ENCODE assay signal across 12 cellular contexts in the genomic region with DNA sequence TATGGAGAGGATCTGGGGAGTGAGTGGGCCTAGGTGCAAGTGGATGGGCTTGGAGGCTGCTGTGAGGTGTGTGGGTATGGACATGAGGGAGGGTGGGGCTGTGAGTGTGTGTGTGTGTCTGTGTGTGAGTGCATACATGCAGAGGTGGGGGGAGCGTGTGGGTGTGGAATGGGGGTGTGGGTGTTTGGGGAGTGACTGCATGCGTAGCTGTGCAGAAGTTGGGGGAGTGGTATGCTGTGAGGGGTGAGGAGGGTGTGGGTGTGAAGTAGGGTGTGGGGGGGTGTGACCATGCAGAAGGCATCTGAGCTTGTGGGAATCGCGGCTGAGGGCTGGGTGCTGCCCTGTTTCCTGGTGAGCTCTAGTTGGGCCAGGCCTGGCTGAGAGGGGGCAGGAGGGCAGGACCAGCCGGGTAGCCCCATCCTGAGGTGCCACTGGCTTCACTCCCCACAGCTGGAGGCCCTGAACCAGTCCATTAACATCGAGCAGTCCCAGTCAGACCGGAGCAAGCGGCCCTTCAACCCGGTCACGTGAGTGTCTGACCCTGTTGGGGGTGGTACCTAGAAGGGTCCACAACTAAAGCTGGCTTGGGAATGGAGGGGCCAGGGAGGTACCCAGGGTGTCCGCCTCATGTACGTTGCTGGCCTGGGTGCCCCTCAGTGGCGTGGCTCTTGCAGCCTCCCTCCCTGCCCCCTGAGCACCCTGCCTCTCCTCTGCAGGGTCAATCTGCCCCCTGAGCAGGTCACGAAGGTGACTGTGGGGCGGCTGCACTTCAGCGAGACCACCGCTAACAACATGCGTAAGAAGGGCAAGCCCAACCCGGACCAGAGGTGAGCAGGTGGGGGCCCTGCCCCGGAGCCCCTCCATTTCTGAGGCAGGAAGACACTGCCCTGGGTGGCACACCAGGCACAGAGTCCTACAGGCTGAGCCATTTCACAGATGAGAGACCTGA. TPM values are rescaled to one million over a fixed set of nuclear protein-coding genes. Genes with fewer than 3 reads are reported as not detected.
A peak's percentile ranks its signal among the peaks of the same experiment; 100 is the strongest.
DNase-seq lines count a peak whose midpoint lies in the region; ATAC-seq lines count a peak whose summit lies in the region.
"Had no signal": no experiment of that assay in that cellular context is flagged by ENCODE, and none has a peak within 500 bp of the region (broad histone marks: within the 10 kb centered on the region; RNA-seq: fewer than 3 reads in every experiment).

No MANE protein-coding gene starts in this region.

- no peak overlapping the region for H2BK5ac ChIP-seq in mesenchymal stem cell (ENCODE audit: low read depth, low read length, poor library complexity, severe bottlenecking)

- H3K36me3 Mint-ChIP-seq in activated naive CD8-positive, alpha-beta T cell treated with anti-CD3 and anti-CD28 coated beads, Interleukin-2, amount 10 ng/mL, durations not matched to agents 7 days and 5 days = no peaks in the 10 kb centered on the region
- no peaks in the 10 kb centered on the region for H3K36me3 Mint-ChIP-seq in activated naive CD8-positive, alpha-beta T cell treated with anti-CD3 and anti-CD28 coated beads for 36 hours
- H3K36me3 Mint-ChIP-seq in stimulated activated naive B cell treated with anti-CD40 and anti-IgM and Interleukin-4, amounts not matched to agents 10 μg/mL and 1 μg/mL and 100 μg/mL, for 72 hours = peaks cover 2 to 9% of the 10 kb centered on the region in 2 donors

- H2BK15ac ChIP-seq in mesenchymal stem cell (ENCODE audit: low read depth, poor library complexity, severe bottlenecking) = peak overlapping the region; percentile 92

- no peak overlapping the region for H3K4me3 Mint-ChIP-seq in activated naive CD8-positive, alpha-beta T cell treated with anti-CD3 and anti-CD28 coated beads, Interleukin-2, amount 10 ng/mL, durations not matched to agents 7 days and 5 days
- no peak overlapping the region for H3K4me3 Mint-ChIP-seq in activated naive CD8-positive, alpha-beta T cell treated with anti-CD3 and anti-CD28 coated beads for 36 hours
- H3K4me3 Mint-ChIP-seq in stimulated activated naive B cell treated with anti-CD40 and anti-IgM and Interleukin-4, amounts not matched to agents 10 μg/mL and 1 μg/mL and 100 μg/mL, for 72 hours = peak overlapping the region in 1 of 2 donors; percentile 1

- no peak for ATAC-seq in activated naive CD8-positive, alpha-beta T cell treated with anti-CD3 and anti-CD28 coated beads, Interleukin-2, amount 10 ng/mL, durations not matched to agents 7 days and 5 days (ENCODE audit: low read depth)
- no peak for ATAC-seq in stimulated activated naive B cell treated with anti-CD40 and anti-IgM and Interleukin-4, amounts not matched to agents 10 μg/mL and 1 μg/mL and 100 μg/mL, for 72 hours (replicated peaks)

- H2BK12ac ChIP-seq in mesenchymal stem cell (ENCODE audit: low read length in 2 of 2) = no peak overlapping the region

- H3K23ac ChIP-seq in mesenchymal stem cell (ENCODE audit: low read length in 2 of 2) = no peak overlapping the region

- H2AK5ac ChIP-seq in mesenchymal stem cell (ENCODE audit: low read length, severe bottlenecking) = no peak overlapping the region

- H2AFZ ChIP-seq in mesenchymal stem cell (ENCODE audit: low read depth, low read length) = no peak overlapping the region

- H3K4me1 Mint-ChIP-seq in activated naive CD8-positive, alpha-beta T cell treated with anti-CD3 and anti-CD28 coated beads, Interleukin-2, amount 10 ng/mL, durations not matched to agents 7 days and 5 days = peaks cover 15% of the 10 kb centered on the region
- H3K4me1 Mint-ChIP-seq in activated naive CD8-positive, alpha-beta T cell treated with anti-CD3 and anti-CD28 coated beads for 36 hours = peaks cover 8% of the 10 kb centered on the region
- H3K4me1 Mint-ChIP-seq in stimulated activated naive B cell treated with anti-CD40 and anti-IgM and Interleukin-4, amounts not matched to agents 10 μg/mL and 1 μg/mL and 100 μg/mL, for 72 hours = peaks cover 12 to 19% of the 10 kb centered on the region in 2 donors

- no peaks in the 10 kb centered on the region for H3K9me3 ChIP-seq in mesenchymal stem cell (ENCODE audit: control insufficient read depth, low read length)
- H3K9me3 ChIP-seq: psoas muscle had no signal

- H3K9me3 Mint-ChIP-seq in activated naive CD8-positive, alpha-beta T cell treated with anti-CD3 and anti-CD28 coated beads, Interleukin-2, amount 10 ng/mL, durations not matched to agents 7 days and 5 days = no peaks in the 10 kb centered on the region
- no peaks in the 10 kb centered on the region for H3K9me3 Mint-ChIP-seq in activated naive CD8-positive, alpha-beta T cell treated with anti-CD3 and anti-CD28 coated beads for 36 hours
- no peaks in the 10 kb centered on the region for H3K9me3 Mint-ChIP-seq in stimulated activated naive B cell treated with anti-CD40 and anti-IgM and Interleukin-4, amounts not matched to agents 10 μg/mL and 1 μg/mL and 100 μg/mL, for 72 hours
- H3K9me3 Mint-ChIP-seq: stimulated activated naive CD8-positive, alpha-beta T cell treated with anti-CD3 and anti-CD28 coated beads, Interleukin-15, amount 100 ng/mL, for 72 hours had no signal

- peaks cover 0 to 91% of the 10 kb centered on the region in 2 experiments for H3K36me3 ChIP-seq in mesenchymal stem cell (ENCODE audit: control insufficient read depth in 1 of 2, insufficient read depth in 2 of 2, low read depth in 1 of 2, low read length in 2 of 2)

- H3K27ac ChIP-seq in mesenchymal stem cell (ENCODE audit: low read length, poor library complexity, severe bottlenecking) (no peak overlapping the region), substantia nigra (ENCODE audit: low read depth, low read length, poor library complexity, severe bottlenecking) (peak overlapping the region; percentile 83)
- H3K27ac ChIP-seq: HL-60, psoas muscle had no signal

- H3K27ac Mint-ChIP-seq in activated naive CD8-positive, alpha-beta T cell treated with anti-CD3 and anti-CD28 coated beads, Interleukin-2, amount 10 ng/mL, durations not matched to agents 7 days and 5 days = peak overlapping the region; percentile 71
- H3K27ac Mint-ChIP-seq in activated naive CD8-positive, alpha-beta T cell treated with anti-CD3 and anti-CD28 coated beads for 36 hours = no peak overlapping the region
- H3K27ac Mint-ChIP-seq in stimulated activated naive B cell treated with anti-CD40 and anti-IgM and Interleukin-4, amounts not matched to agents 10 μg/mL and 1 μg/mL and 100 μg/mL, for 72 hours = no peak overlapping the region

- POLR2A ChIA-PET in activated naive CD8-positive, alpha-beta T cell treated with anti-CD3 and anti-CD28 coated beads, Interleukin-2, amount 10 ng/mL, durations not matched to agents 7 days and 5 days (lab: Charles Lee) = no interaction called here

- H3K9ac ChIP-seq in mesenchymal stem cell (ENCODE audit: low read length) = no peak overlapping the region

- peak overlapping the region in 1 of 2 experiments; percentile 63 for H3K14ac ChIP-seq in mesenchymal stem cell (ENCODE audit: low read length in 2 of 2)

- WGBS in mesenchymal stem cell = 91% methylated on average over 20 of the region's 20 CpGs

- H4K8ac ChIP-seq in mesenchymal stem cell (ENCODE audit: low read length) = no peak overlapping the region

- peaks cover 0 to 51% of the 10 kb centered on the region in 2 experiments for H3K27me3 ChIP-seq in mesenchymal stem cell (ENCODE audit: control insufficient read depth in 1 of 2, insufficient read depth in 1 of 2, low read length in 2 of 2)

- no peak overlapping the region for H3K4me2 ChIP-seq in mesenchymal stem cell (ENCODE audit: low read length, poor library complexity, severe bottlenecking)

- no peak overlapping the region for H3K18ac ChIP-seq in mesenchymal stem cell (ENCODE audit: low read depth in 1 of 2, low read length in 2 of 2)

- H3K27me3 Mint-ChIP-seq in activated naive CD8-positive, alpha-beta T cell treated with anti-CD3 and anti-CD28 coated beads, Interleukin-2, amount 10 ng/mL, durations not matched to agents 7 days and 5 days = no peaks in the 10 kb centered on the region
- peaks cover 16% of the 10 kb centered on the region for H3K27me3 Mint-ChIP-seq in activated naive CD8-positive, alpha-beta T cell treated with anti-CD3 and anti-CD28 coated beads for 36 hours
- H3K27me3 Mint-ChIP-seq in stimulated activated naive B cell treated with anti-CD40 and anti-IgM and Interleukin-4, amounts not matched to agents 10 μg/mL and 1 μg/mL and 100 μg/mL, for 72 hours = peaks cover 31 to 39% of the 10 kb centered on the region in 2 donors

- H4K91ac ChIP-seq in mesenchymal stem cell (ENCODE audit: low read length) = peak overlapping the region; percentile 43

- no peak overlapping the region for H3K4ac ChIP-seq in mesenchymal stem cell (ENCODE audit: low read depth in 1 of 2, low read length in 2 of 2)

- no peak for DNase-seq in activated naive CD8-positive, alpha-beta T cell treated with anti-CD3 and anti-CD28 coated beads, Interleukin-2, amount 10 ng/mL, durations not matched to agents 7 days and 5 days
- DNase-seq in activated naive CD8-positive, alpha-beta T cell treated with anti-CD3 and anti-CD28 coated beads for 36 hours = no peak
- DNase-seq in UCSD-AML1 (lab: John Stamatoyannopoulos, UW; ENCODE audit: unreplicated experiment) (peak; percentile 34), mesenchymal stem cell (no peak), substantia nigra (lab: John Stamatoyannopoulos, UW) (no peak), GF-D8 (lab: John Stamatoyannopoulos, UW) (no peak), EL (no peak)
- DNase-seq in stimulated activated naive B cell treated with anti-CD40 and anti-IgM and Interleukin-4, amounts not matched to agents 10 μg/mL and 1 μg/mL and 100 μg/mL, for 72 hours = no peak
- DNase-seq: NCI-H1048 had no signal

- no peak overlapping the region for H3K4me3 ChIP-seq in mesenchymal stem cell (ENCODE audit: insufficient read depth in 1 of 2, low read depth in 1 of 2, low read length in 2 of 2)
- H3K4me3 ChIP-seq: psoas muscle had no signal

- H3K79me1 ChIP-seq in mesenchymal stem cell (replicated peaks; ENCODE audit: low read length, poor library complexity, severe bottlenecking) = peaks cover 8% of the 10 kb centered on the region

- H3K4me1 ChIP-seq in mesenchymal stem cell (ENCODE audit: control insufficient read depth, insufficient read depth, low read depth, low read length) = peaks cover 41% of the 10 kb centered on the region

- H2BK120ac ChIP-seq in mesenchymal stem cell (ENCODE audit: low read depth, low read length) = no peak overlapping the region

RNA-seq across cellular contexts. Expression of gene TMEM258, which starts 16.5 kb away (rescaled TPM):
- 100 to 1,000 TPM; 127 to 140 TPM for total RNA-seq in activated naive CD8-positive, alpha-beta T cell treated with anti-CD3 and anti-CD28 coated beads, Interleukin-2, amount 10 ng/mL, durations not matched to agents 7 days and 5 days
- total RNA-seq in activated naive CD8-positive, alpha-beta T cell treated with anti-CD3 and anti-CD28 coated beads for 36 hours = 100 to 1,000 TPM; 143 TPM
- 175 TPM for polyA plus RNA-seq in mesenchymal stem cell (2013, experiment 1 of 2)
- polyA plus RNA-seq in mesenchymal stem cell (2013, experiment 2 of 2) = 180 TPM

RNA-seq across cellular contexts. Expression of gene FEN1, which starts 16.8 kb away (rescaled TPM):
- total RNA-seq in activated naive CD8-positive, alpha-beta T cell treated with anti-CD3 and anti-CD28 coated beads, Interleukin-2, amount 10 ng/mL, durations not matched to agents 7 days and 5 days = 10 to 100 TPM; 87.1 to 88.7 TPM
- 100 to 1,000 TPM; 135 to 140 TPM for total RNA-seq in activated naive CD8-positive, alpha-beta T cell treated with anti-CD3 and anti-CD28 coated beads for 36 hours
- 10.6 TPM for polyA plus RNA-seq in mesenchymal stem cell (2013, experiment 1 of 2)
- polyA plus RNA-seq in mesenchymal stem cell (2013, experiment 2 of 2) = 10.7 TPM

RNA-seq across cellular contexts. Expression of gene MYRF, which starts 23.4 kb away (rescaled TPM):
- 1 to 10 TPM; 3.4 TPM for total RNA-seq in activated naive CD8-positive, alpha-beta T cell treated with anti-CD3 and anti-CD28 coated beads, Interleukin-2, amount 10 ng/mL, durations not matched to agents 7 days and 5 days
- total RNA-seq in activated naive CD8-positive, alpha-beta T cell treated with anti-CD3 and anti-CD28 coated beads for 36 hours = under 1 TPM; 0.68 to 0.70 TPM
- polyA plus RNA-seq in mesenchymal stem cell (2013, experiment 1 of 2) = 21.9 TPM
- polyA plus RNA-seq in mesenchymal stem cell (2013, experiment 2 of 2) = 19.4 TPM

RNA-seq across cellular contexts. Expression of gene FADS1, which starts 40.9 kb away (rescaled TPM):
- total RNA-seq in activated naive CD8-positive, alpha-beta T cell treated with anti-CD3 and anti-CD28 coated beads, Interleukin-2, amount 10 ng/mL, durations not matched to agents 7 days and 5 days = 10 to 100 TPM; 53.2 to 54.7 TPM
- total RNA-seq in activated naive CD8-positive, alpha-beta T cell treated with anti-CD3 and anti-CD28 coated beads for 36 hours = 10 to 100 TPM; 18.1 to 18.2 TPM
- 262 TPM for polyA plus RNA-seq in mesenchymal stem cell (2013, experiment 1 of 2)
- polyA plus RNA-seq in mesenchymal stem cell (2013, experiment 2 of 2) = 260 TPM

RNA-seq across cellular contexts. Expression of gene FADS2, which starts 52.2 kb away (rescaled TPM):
- total RNA-seq in activated naive CD8-positive, alpha-beta T cell treated with anti-CD3 and anti-CD28 coated beads, Interleukin-2, amount 10 ng/mL, durations not matched to agents 7 days and 5 days = 100 to 1,000 TPM; 245 to 280 TPM
- total RNA-seq in activated naive CD8-positive, alpha-beta T cell treated with anti-CD3 and anti-CD28 coated beads for 36 hours = 10 to 100 TPM; 65.4 to 65.6 TPM
- polyA plus RNA-seq in mesenchymal stem cell (2013, experiment 1 of 2) = 1,185 TPM
- 1,187 TPM for polyA plus RNA-seq in mesenchymal stem cell (2013, experiment 2 of 2)
